14 cellular contexts compared by ENCODE assay signal in genomic region chr2:121505005-121505404, GRCh38. TPM values are rescaled to one million over a fixed set of nuclear protein-coding genes. Genes with fewer than 3 reads are reported as not detected.
DNase-seq lines count a peak whose midpoint lies in the region; ATAC-seq and TF ChIP-seq lines count a peak whose summit lies in the region.
"Had no signal": no experiment of that assay in that cellular context is flagged by ENCODE, and none has a peak within 500 bp of the region (broad histone marks: within the 10 kb centered on the region; RNA-seq: fewer than 3 reads in every experiment).

No MANE protein-coding gene starts in this region.

- peaks cover 3% of the 10 kb centered on the region for H3K9me3 Mint-ChIP-seq in activated T-helper 1 cell treated with anti-CD3 and anti-CD28 coated beads, Interleukin-12 subunit alpha, Interleukin-12 subunit beta, Interleukin-2, Interleukin-4 antibody, amounts not matched to agents 30 ng/mL and 10 ng/mL and 1 ng/mL, durations not matched to agents 14 hours and 24 hours and 36 hours

- H3K4me3 ChIP-seq in AG10803 (ENCODE audit: low read length): no peak overlapping the region
- H3K4me3 ChIP-seq: Peyer's patch had no signal

- ATAC-seq in omental fat pad (ENCODE audit: low FRiP score): peak; percentile 85
- ATAC-seq in GM21423 (IDR thresholded peaks at IDR 0.05; ENCODE audit: unreplicated experiment): no peak

- in situ Hi-C loops in GM13977 (cut with MboI; ENCODE audit: low pct_unique_long_range_greater_than_20kb, low sequenced_read_pairs, unreplicated experiment): no loop called here

- intact Hi-C loops in activated T-helper 1 cell treated with anti-CD3 and anti-CD28 coated beads, Interleukin-12 subunit alpha, Interleukin-12 subunit beta, Interleukin-2, Interleukin-4 antibody, amounts not matched to agents 30 ng/mL and 10 ng/mL and 1 ng/mL, durations not matched to agents 14 hours and 24 hours and 36 hours (cut with micrococcal nuclease): no loop called here
- intact Hi-C loops in head of caudate nucleus (cut with DNase I): no loop called here

- H3K27ac Mint-ChIP-seq in activated T-helper 1 cell treated with anti-CD3 and anti-CD28 coated beads, Interleukin-12 subunit alpha, Interleukin-12 subunit beta, Interleukin-2, Interleukin-4 antibody, amounts not matched to agents 30 ng/mL and 10 ng/mL and 1 ng/mL, durations not matched to agents 14 hours and 24 hours and 36 hours: no peak overlapping the region
- H3K27ac Mint-ChIP-seq: activated naive CD4-positive, alpha-beta T cell treated with anti-CD3 and anti-CD28 coated beads for 36 hours had no signal

- peaks cover 16% of the 10 kb centered on the region for H3K4me1 Mint-ChIP-seq in activated T-helper 1 cell treated with anti-CD3 and anti-CD28 coated beads, Interleukin-12 subunit alpha, Interleukin-12 subunit beta, Interleukin-2, Interleukin-4 antibody, amounts not matched to agents 30 ng/mL and 10 ng/mL and 1 ng/mL, durations not matched to agents 14 hours and 24 hours and 36 hours (ENCODE audit: low read depth)

- no peak overlapping the region for H3K4me3 Mint-ChIP-seq in activated T-helper 1 cell treated with anti-CD3 and anti-CD28 coated beads, Interleukin-12 subunit alpha, Interleukin-12 subunit beta, Interleukin-2, Interleukin-4 antibody, amounts not matched to agents 30 ng/mL and 10 ng/mL and 1 ng/mL, durations not matched to agents 14 hours and 24 hours and 36 hours
- H3K4me3 Mint-ChIP-seq: activated naive CD4-positive, alpha-beta T cell treated with anti-CD3 and anti-CD28 coated beads for 36 hours had no signal

- H3K27me3 Mint-ChIP-seq in activated T-helper 1 cell treated with anti-CD3 and anti-CD28 coated beads, Interleukin-12 subunit alpha, Interleukin-12 subunit beta, Interleukin-2, Interleukin-4 antibody, amounts not matched to agents 30 ng/mL and 10 ng/mL and 1 ng/mL, durations not matched to agents 14 hours and 24 hours and 36 hours (ENCODE audit: insufficient read depth): no peaks in the 10 kb centered on the region

- DNase-seq in AG10803 (ENCODE audit: low read depth) (peak; percentile 95), LHCN-M2 (ENCODE audit: low read depth) (peak; percentile 84), dedifferentiated amniotic fluid mesenchymal stem cell (ENCODE audit: extremely low spot score) (peak; percentile 44), omental fat pad (ENCODE audit: low spot score) (no peak), GM13977 (ENCODE audit: low spot score) (no peak), head of caudate nucleus (no peak)
- no peak for DNase-seq in activated T-helper 1 cell treated with anti-CD3 and anti-CD28 coated beads, Interleukin-12 subunit alpha, Interleukin-12 subunit beta, Interleukin-2, Interleukin-4 antibody, amounts not matched to agents 30 ng/mL and 10 ng/mL and 1 ng/mL, durations not matched to agents 14 hours and 24 hours and 36 hours (ENCODE audit: low spot score)
- DNase-seq: activated CD4-positive, alpha-beta T cell treated with anti-CD3 and anti-CD28 coated beads for 48 hours; activated naive CD4-positive, alpha-beta T cell treated with anti-CD3 and anti-CD28 coated beads for 36 hours; foreskin melanocyte; NCI-H1436 treated with DMSO at 0.1 percent for 48 hours; Peyer's patch had no signal

- peaks cover 36% of the 10 kb centered on the region for H3K36me3 Mint-ChIP-seq in activated T-helper 1 cell treated with anti-CD3 and anti-CD28 coated beads, Interleukin-12 subunit alpha, Interleukin-12 subunit beta, Interleukin-2, Interleukin-4 antibody, amounts not matched to agents 30 ng/mL and 10 ng/mL and 1 ng/mL, durations not matched to agents 14 hours and 24 hours and 36 hours (ENCODE audit: low read depth)

- no peak for TF ChIP-seq CTCF in AG10803 (conservative IDR thresholded peaks at IDR 0.05; ENCODE audit: low read length)
- no peak for TF ChIP-seq CTCF in omental fat pad (IDR thresholded peaks at IDR 0.05)
- no peak for TF ChIP-seq CTCF in GM13977 (IDR thresholded peaks at IDR 0.05; ENCODE audit: extremely low read depth, insufficient read depth, missing control alignments)

RNA-seq across cellular contexts. Expression of gene RNU4ATAC, which starts 25.7 kb away (rescaled TPM):
- under 0.01 TPM in 1 of 2 replicates, not detected in the other for total RNA-seq in LHCN-M2 (2014; rRNA removed)
- not detected for polyA plus RNA-seq in LHCN-M2 (2012)
- not detected for total RNA-seq in omental fat pad
- total RNA-seq in activated T-helper 1 cell treated with anti-CD3 and anti-CD28 coated beads, Interleukin-12 subunit alpha, Interleukin-12 subunit beta, Interleukin-2, Interleukin-4 antibody, amounts not matched to agents 30 ng/mL and 10 ng/mL and 1 ng/mL, durations not matched to agents 14 hours and 24 hours and 36 hours: not detected in 2 replicates
- total RNA-seq: activated naive CD4-positive, alpha-beta T cell treated with anti-CD3 and anti-CD28 coated beads for 36 hours; mononuclear cell had no signal

Comparison
In these comparisons a context has a peak if more than half of its experiments do, and no peak if none do; other contexts are left out.
1. DNase-seq: peak in AG10803 (single experiment), LHCN-M2 (single experiment) and dedifferentiated amniotic fluid mesenchymal stem cell (single experiment); none in omental fat pad (single experiment), activated T-helper 1 cell treated with anti-CD3 and anti-CD28 coated beads, Interleukin-12 subunit alpha, Interleukin-12 subunit beta, Interleukin-2, Interleukin-4 antibody, amounts not matched to agents 30 ng/mL and 10 ng/mL and 1 ng/mL, durations not matched to agents 14 hours and 24 hours and 36 hours (single experiment), GM13977 (single experiment) and head of caudate nucleus (0 of 42).